Comparison of ENCODE assay signal across 29 cellular contexts in genomic region chr5:39433838-39434237, GRCh38.
"Had no signal": no experiment of that assay in that cellular context is flagged by ENCODE, and none has a peak within 500 bp of the region (broad histone marks: within the 10 kb centered on the region; RNA-seq: fewer than 3 reads in every experiment).

No MANE protein-coding gene starts in this region.

- DNase-seq: dermis blood vessel endothelial cell; effector memory CD4-positive, alpha-beta T cell; foreskin keratinocyte; glutamatergic neuron; heart right ventricle; hypothalamus; immature natural killer cell; islet precursor cell; left cardiac atrium; left lung; mesendoderm; midbrain; naive thymus-derived CD8-positive, alpha-beta T cell; nephron progenitor cell; occipital lobe; ovary; posterior cingulate gyrus; psoas muscle; right lobe of liver; small intestine; stimulated activated CD4-positive, alpha-beta T cell treated with anti-CD3 and anti-CD28 coated beads, Interleukin-15, amount 100 ng/mL, for 24 hours; stimulated activated CD4-positive, alpha-beta T cell treated with anti-CD3 and anti-CD28 coated beads, Interleukin-2, amount 100 ng/mL, for 48 hours; stimulated activated naive CD4-positive, alpha-beta T cell; stimulated activated naive CD8-positive, alpha-beta T cell treated with anti-CD3 and anti-CD28 coated beads, Interleukin-15, amount 100 ng/mL, for 72 hours; thyroid gland; upper lobe of left lung had no signal

- ATAC-seq: foreskin keratinocyte; heart right ventricle; left cardiac atrium; naive thymus-derived CD8-positive, alpha-beta T cell; psoas muscle; right lobe of liver; stimulated activated naive CD8-positive, alpha-beta T cell treated with anti-CD3 and anti-CD28 coated beads, Interleukin-15, amount 100 ng/mL, for 72 hours had no signal

- H3K27ac ChIP-seq: coronary artery, esophagus muscularis mucosa, foreskin keratinocyte, heart right ventricle, left lung, ovary, psoas muscle, right lobe of liver, suprapubic skin, thyroid gland, upper lobe of left lung had no signal

- H3K9me3 ChIP-seq: esophagus muscularis mucosa, heart right ventricle, left lung, ovary, psoas muscle, right lobe of liver, suprapubic skin, thyroid gland, upper lobe of left lung had no signal

- H3K4me3 ChIP-seq: coronary artery, esophagus muscularis mucosa, heart right ventricle, left lung, ovary, psoas muscle, right lobe of liver, suprapubic skin, thyroid gland, upper lobe of left lung had no signal

- H3K36me3 ChIP-seq: esophagus muscularis mucosa, heart right ventricle, left lung, ovary, right lobe of liver, suprapubic skin, thyroid gland, upper lobe of left lung had no signal

- H3K27me3 ChIP-seq: esophagus muscularis mucosa, foreskin keratinocyte, left lung, ovary, right lobe of liver, suprapubic skin, thyroid gland, upper lobe of left lung had no signal

- H3K4me1 ChIP-seq: esophagus muscularis mucosa, foreskin keratinocyte, psoas muscle, suprapubic skin, thyroid gland, upper lobe of left lung had no signal
